Comparison of ENCODE assay signal across 8 cellular contexts in the genomic region with DNA sequence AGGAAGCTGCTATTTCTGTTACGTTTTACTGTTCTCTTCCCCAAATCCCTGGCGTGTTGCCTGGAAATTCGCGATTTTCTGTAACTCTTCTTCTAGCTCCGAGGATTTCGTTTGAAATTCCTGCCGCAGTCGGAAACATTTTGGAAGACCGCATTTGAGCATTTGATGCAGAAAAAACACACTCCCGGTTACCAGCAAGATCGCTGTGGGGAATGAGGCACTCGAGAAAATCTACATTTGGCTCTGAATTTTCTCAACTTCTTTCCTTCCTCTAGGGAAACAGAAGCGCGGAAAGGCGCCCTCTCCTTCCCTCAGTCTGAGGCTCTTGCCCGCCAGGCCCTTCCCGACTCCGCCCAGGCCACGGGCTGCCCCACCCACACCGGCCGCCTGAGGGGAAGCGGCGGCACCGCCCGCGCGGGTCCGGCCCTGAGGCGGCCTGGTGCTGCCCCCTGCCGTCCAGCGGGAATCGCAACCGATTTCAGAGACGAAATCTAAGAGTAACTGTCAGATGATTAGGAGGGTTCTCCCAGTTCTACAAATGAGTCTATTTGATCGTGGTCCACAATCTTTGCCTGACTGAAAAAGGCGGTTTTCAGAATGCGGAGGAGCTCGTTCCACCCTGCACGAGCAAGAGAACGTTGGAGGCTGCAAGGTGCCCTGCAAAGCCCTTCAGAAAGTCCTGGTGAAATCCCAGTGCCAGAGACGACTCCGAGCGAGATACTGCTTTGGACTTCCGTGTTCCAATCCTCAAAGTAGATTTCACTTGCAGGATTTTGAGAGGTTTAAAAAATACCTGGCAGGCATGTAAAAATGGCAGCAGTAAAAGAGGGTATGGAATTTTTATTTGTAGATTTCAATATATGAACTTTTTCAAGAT. TPM values are rescaled to one million over a fixed set of nuclear protein-coding genes. Genes with fewer than 3 reads are reported as not detected.
DNase-seq lines count a peak whose midpoint lies in the region; ATAC-seq and TF ChIP-seq lines count a peak whose summit lies in the region.

No MANE protein-coding gene starts in this region.

- intact Hi-C loops in ascending aorta (cut with DNase I) = loop anchor here (1.0 to 5.0 kb wide), 3 partner anchors 18 to 1134 kb away; a partner anchor contains a TSS
- intact Hi-C loops in right cardiac atrium (cut with DNase I) = loop anchor here in 2 of 4 donors (5.0 to 10.0 kb wide), 2 partner anchors 1132 to 1134 kb away; no protein-coding TSS in a partner anchor
- intact Hi-C loops in uterus (cut with DNase I; ENCODE audit: low total_unique reads) = no loop called here

- WGBS in right cardiac atrium = 2% methylated on average over 44 of the region's 44 CpGs

- H3K4me1 ChIP-seq in ascending aorta = peaks cover 0 to 3% of the 10 kb centered on the region in 2 donors
- H3K4me1 ChIP-seq in right cardiac atrium (ENCODE audit: control insufficient read depth, insufficient read depth, low read length) = no peaks in the 10 kb centered on the region
- H3K4me1 ChIP-seq in uterus = no peaks in the 10 kb centered on the region

- peak; percentile 31 to 47 for TF ChIP-seq POLR2A in uterus (IDR thresholded peaks at IDR 0.05)

- H3K27me3 ChIP-seq in ascending aorta (no peaks in the 10 kb centered on the region), right cardiac atrium (ENCODE audit: control insufficient read depth, insufficient read depth) (no peaks in the 10 kb centered on the region), uterus (no peaks in the 10 kb centered on the region)

- H3K9me3 ChIP-seq in ascending aorta = no peaks in the 10 kb centered on the region
- H3K9me3 ChIP-seq in right cardiac atrium (ENCODE audit: control insufficient read depth, low read length) = no peaks in the 10 kb centered on the region
- H3K9me3 ChIP-seq in uterus = no peaks in the 10 kb centered on the region

- H3K4me3 ChIP-seq in GM12875 (ENCODE audit: low read depth, low read length) = no peak overlapping the region
- peak overlapping the region; percentile 49 to 72 for H3K4me3 ChIP-seq in ascending aorta
- peak overlapping the region; percentile 67 for H3K4me3 ChIP-seq in right cardiac atrium (ENCODE audit: low read length)
- H3K4me3 ChIP-seq in uterus = peak overlapping the region; percentile 30 to 37

- H3K36me3 ChIP-seq in ascending aorta = no peaks in the 10 kb centered on the region
- no peaks in the 10 kb centered on the region for H3K36me3 ChIP-seq in uterus

- peak; percentile 33 for DNase-seq in NCI-H128 (lab: John Stamatoyannopoulos, UW; ENCODE audit: unreplicated experiment)
- DNase-seq in T-helper 2 cell = peak; percentile 63 to 83 (median 74)
- peak; percentile 72 to 95 for DNase-seq in ascending aorta (ENCODE audit: low spot score in 2 of 2)
- peak; percentile 94 to 98 (median 98) for DNase-seq in right cardiac atrium
- peak; percentile 88 for DNase-seq in putamen (ENCODE audit: low spot score)
- DNase-seq in uterus = peak; percentile 91 to 95

- TF ChIP-seq CTCF in GM12875 (IDR thresholded peaks at IDR 0.05; ENCODE audit: borderline replicate concordance, insufficient read depth, low read depth, low read length) (peak; percentile 82), ascending aorta (IDR thresholded peaks at IDR 0.05) (peak; percentile 94 to 96 (median 95)), uterus (IDR thresholded peaks at IDR 0.05) (peak; percentile 88 to 97 (median 95))

- H3K27ac ChIP-seq in ascending aorta (peak overlapping the region; percentile 35 to 76), right cardiac atrium (ENCODE audit: low read length) (no peak overlapping the region), uterus (peak overlapping the region; percentile 69 to 78)

- ATAC-seq in HG02759 (IDR thresholded peaks at IDR 0.05; ENCODE audit: unreplicated experiment) (peak; percentile 100), right cardiac atrium (peak; percentile 100)

RNA-seq across cellular contexts. Expression of a gene that starts 18.4 kb away (rescaled TPM):
- 22.4 TPM for total RNA-seq in ascending aorta
- 10 to 100 TPM; 16.8 to 21.9 (median 19.3) TPM for total RNA-seq in right cardiac atrium
- polyA plus RNA-seq in right cardiac atrium = 9.4 TPM
- 10 to 100 TPM; 19.7 to 62.3 (median 38.8) TPM for total RNA-seq in uterus

Comparison
In these comparisons a context has a peak if more than half of its experiments do, and no peak if none do; other contexts are left out.
1. DNase-seq: peak in every context shown above with its lines; median percentile 98 in right cardiac atrium; 93 in uterus; 88 in putamen; 84 in ascending aorta; 74 in T-helper 2 cell; 33 in NCI-H128.